Comparison of ENCODE assay signal across 1 cellular context in the genomic region with DNA sequence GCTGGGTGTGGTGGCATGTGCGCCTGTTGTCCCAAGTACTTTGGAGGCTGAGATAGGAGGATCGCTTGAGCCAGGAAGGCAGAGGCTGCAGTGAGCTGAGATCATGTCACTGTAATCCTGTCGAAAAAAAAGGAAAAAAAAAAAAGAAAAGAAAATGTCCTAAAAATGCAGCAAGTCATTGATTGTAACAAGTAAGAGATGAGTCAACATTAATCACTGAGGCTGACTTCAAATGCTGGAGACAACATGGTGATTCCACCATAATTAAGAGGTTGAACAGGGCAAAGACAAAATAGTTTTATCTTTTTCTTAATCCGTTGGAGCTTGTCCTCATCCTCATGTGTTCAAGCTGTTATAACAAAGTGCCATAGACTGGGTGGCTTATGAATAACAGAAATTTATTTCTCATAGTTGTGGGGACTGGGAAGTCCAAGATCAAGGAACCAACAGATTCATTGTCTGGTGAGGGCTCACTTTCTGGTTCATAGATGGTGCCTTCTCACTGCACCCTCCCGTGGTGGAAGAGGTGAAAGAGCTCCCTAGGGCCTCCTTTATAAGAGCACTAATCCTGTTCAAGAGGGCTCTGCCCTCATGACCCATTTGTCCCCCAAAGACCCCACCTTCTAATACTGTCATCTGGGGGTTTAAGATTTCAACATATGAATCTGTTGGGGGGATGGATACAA.
A peak's percentile ranks its signal among the peaks of the same experiment; 100 is the strongest.
TF ChIP-seq lines count a peak whose summit lies in the region.

No MANE protein-coding gene starts in this region.

TF ChIP-seq in HepG2, 621 proteins besides CTCF, POLR2A, EP300 and RAD21:
- TF ChIP-seq, protein P1, sequence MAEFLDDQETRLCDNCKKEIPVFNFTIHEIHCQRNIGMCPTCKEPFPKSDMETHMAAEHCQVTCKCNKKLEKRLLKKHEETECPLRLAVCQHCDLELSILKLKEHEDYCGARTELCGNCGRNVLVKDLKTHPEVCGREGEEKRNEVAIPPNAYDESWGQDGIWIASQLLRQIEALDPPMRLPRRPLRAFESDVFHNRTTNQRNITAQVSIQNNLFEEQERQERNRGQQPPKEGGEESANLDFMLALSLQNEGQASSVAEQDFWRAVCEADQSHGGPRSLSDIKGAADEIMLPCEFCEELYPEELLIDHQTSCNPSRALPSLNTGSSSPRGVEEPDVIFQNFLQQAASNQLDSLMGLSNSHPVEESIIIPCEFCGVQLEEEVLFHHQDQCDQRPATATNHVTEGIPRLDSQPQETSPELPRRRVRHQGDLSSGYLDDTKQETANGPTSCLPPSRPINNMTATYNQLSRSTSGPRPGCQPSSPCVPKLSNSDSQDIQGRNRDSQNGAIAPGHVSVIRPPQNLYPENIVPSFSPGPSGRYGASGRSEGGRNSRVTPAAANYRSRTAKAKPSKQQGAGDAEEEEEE (CRISPR knock-in tag; IDR thresholded peaks at IDR 0.05; ENCODE audit: borderline replicate concordance): no peak
- TF ChIP-seq, protein P2, sequence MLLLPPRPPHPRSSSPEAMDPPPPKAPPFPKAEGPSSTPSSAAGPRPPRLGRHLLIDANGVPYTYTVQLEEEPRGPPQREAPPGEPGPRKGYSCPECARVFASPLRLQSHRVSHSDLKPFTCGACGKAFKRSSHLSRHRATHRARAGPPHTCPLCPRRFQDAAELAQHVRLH (CRISPR knock-in tag; IDR thresholded peaks at IDR 0.05; ENCODE audit: borderline replicate concordance, low read depth): no peak
- TF ChIP-seq SNAPC2 (CRISPR knock-in tag; IDR thresholded peaks at IDR 0.05) (no peak), TEAD3 (CRISPR knock-in tag; optimal IDR thresholded peaks at IDR 0.05; ENCODE audit: borderline replicate concordance) (no peak), CCDC6 (CRISPR knock-in tag; IDR thresholded peaks at IDR 0.05) (no peak), ZNF564 (CRISPR knock-in tag; IDR thresholded peaks at IDR 0.05) (peak; percentile 97), SMARCE1 (IDR thresholded peaks at IDR 0.05; ENCODE audit: borderline replicate concordance) (no peak), NONO (IDR thresholded peaks at IDR 0.05) (no peak), NONO (CRISPR knock-in tag; conservative IDR thresholded peaks at IDR 0.05) (no peak), STAG1 (CRISPR knock-in tag; IDR thresholded peaks at IDR 0.05) (peak; percentile 55)
